ENCODE assay signal across 14 cellular contexts in the genomic region with DNA sequence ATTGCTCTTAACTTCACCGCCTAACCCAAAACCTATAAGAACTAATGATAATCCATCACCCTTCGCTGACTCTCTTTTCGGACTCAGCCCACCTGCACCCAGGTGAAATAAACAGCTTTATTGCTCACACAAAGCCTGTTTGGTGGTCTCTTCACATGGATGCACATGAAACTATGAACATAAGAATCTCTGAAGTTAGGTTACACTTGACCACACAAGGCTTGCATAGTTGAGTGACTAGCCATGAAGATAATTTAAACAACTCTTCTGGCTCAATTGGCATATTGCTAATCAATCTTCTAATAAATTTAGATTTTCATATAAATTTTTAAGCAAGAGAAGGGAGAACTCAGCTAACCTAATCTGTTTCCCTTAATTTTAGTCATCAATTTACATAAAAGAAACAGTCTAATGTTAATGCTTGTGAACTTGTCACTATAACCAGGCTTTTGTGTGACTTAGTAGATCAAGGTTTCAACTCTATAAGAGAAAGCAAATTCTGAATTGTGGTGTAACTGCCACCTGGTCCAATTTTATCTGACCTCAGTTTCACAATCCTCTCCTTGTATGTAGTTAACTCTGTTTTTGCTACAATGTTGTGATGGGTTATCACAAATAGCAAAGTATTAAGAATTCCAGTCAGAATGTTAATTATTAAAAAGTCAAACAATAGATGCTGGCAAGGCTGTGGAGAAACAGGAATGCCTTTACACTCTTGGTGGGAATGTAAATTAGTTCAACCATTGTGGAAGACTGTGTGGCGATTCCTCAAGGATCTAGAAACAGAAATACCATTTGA.
"Had no signal": no experiment of that assay in that cellular context is flagged by ENCODE, and none has a peak within 500 bp of the region (broad histone marks: within the 10 kb centered on the region; RNA-seq: fewer than 3 reads in every experiment).

No MANE protein-coding gene starts in this region.

- H3K27me3 ChIP-seq: gastroesophageal sphincter, hepatocyte, ovary, sigmoid colon, spleen had no signal

- H3K27ac Mint-ChIP-seq: activated CD4-positive, alpha-beta T cell treated with anti-CD3 and anti-CD28 coated beads for 36 hours; activated CD8-positive, alpha-beta T cell treated with anti-CD3 and anti-CD28 coated beads for 36 hours; activated naive CD4-positive, alpha-beta T cell treated with anti-CD3 and anti-CD28 coated beads, Interleukin-2, amount 50 U/mL, for 72 hours had no signal

- DNase-seq: activated CD4-positive, alpha-beta T cell treated with anti-CD3 and anti-CD28 coated beads for 36 hours; activated CD8-positive, alpha-beta T cell treated with anti-CD3 and anti-CD28 coated beads for 36 hours; activated effector memory CD4-positive, alpha-beta T cell treated with Interleukin-2 at 50 U/mL for 16 hours; activated T-cell treated with anti-CD3 and anti-CD28 coated beads, Interleukin-2, amount 50 U/mL, for 4 hours; islet precursor cell; left ventricle myocardium inferior; naive B cell; ovary; sigmoid colon; spleen; WERI-Rb-1 had no signal

- H3K36me3 ChIP-seq: gastroesophageal sphincter, left ventricle myocardium inferior, ovary, sigmoid colon, spleen, WERI-Rb-1 had no signal

- H3K36me3 Mint-ChIP-seq: activated naive CD4-positive, alpha-beta T cell treated with anti-CD3 and anti-CD28 coated beads, Interleukin-2, amount 50 U/mL, for 72 hours; naive B cell had no signal

- H3K4me1 ChIP-seq: gastroesophageal sphincter, left ventricle myocardium inferior, sigmoid colon, spleen had no signal

- H3K9me3 Mint-ChIP-seq: activated CD8-positive, alpha-beta T cell treated with anti-CD3 and anti-CD28 coated beads for 36 hours; activated naive CD4-positive, alpha-beta T cell treated with anti-CD3 and anti-CD28 coated beads, Interleukin-2, amount 50 U/mL, for 72 hours; activated T-cell treated with anti-CD3 and anti-CD28 coated beads, Interleukin-2, amount 50 U/mL, for 4 hours had no signal

- H3K4me3 ChIP-seq: gastroesophageal sphincter, hepatocyte, left ventricle myocardium inferior, ovary, sigmoid colon, spleen had no signal

- H3K27me3 Mint-ChIP-seq: activated CD4-positive, alpha-beta T cell treated with anti-CD3 and anti-CD28 coated beads for 36 hours; activated CD8-positive, alpha-beta T cell treated with anti-CD3 and anti-CD28 coated beads for 36 hours; naive B cell had no signal

- ATAC-seq: activated CD4-positive, alpha-beta T cell treated with anti-CD3 and anti-CD28 coated beads for 36 hours; activated CD8-positive, alpha-beta T cell treated with anti-CD3 and anti-CD28 coated beads for 36 hours; activated naive CD4-positive, alpha-beta T cell treated with anti-CD3 and anti-CD28 coated beads, Interleukin-2, amount 50 U/mL, for 72 hours; activated T-cell treated with anti-CD3 and anti-CD28 coated beads, Interleukin-2, amount 50 U/mL, for 4 hours; gastroesophageal sphincter had no signal

- H3K4me3 Mint-ChIP-seq: activated CD4-positive, alpha-beta T cell treated with anti-CD3 and anti-CD28 coated beads for 36 hours; activated CD8-positive, alpha-beta T cell treated with anti-CD3 and anti-CD28 coated beads for 36 hours; activated T-cell treated with anti-CD3 and anti-CD28 coated beads, Interleukin-2, amount 50 U/mL, for 4 hours; naive B cell had no signal

- H3K9me3 ChIP-seq: gastroesophageal sphincter, left ventricle myocardium inferior, ovary, sigmoid colon had no signal
